In genomic region chr4:109590841-109591357, GRCh38 we compare ENCODE assay signal across 18 cellular contexts. TPM values are rescaled to one million over a fixed set of nuclear protein-coding genes. Genes with fewer than 3 reads are reported as not detected.
DNase-seq lines count a peak whose midpoint lies in the region; ATAC-seq and TF ChIP-seq lines count a peak whose summit lies in the region.
"Had no signal": no experiment of that assay in that cellular context is flagged by ENCODE, and none has a peak within 500 bp of the region (broad histone marks: within the 10 kb centered on the region; RNA-seq: fewer than 3 reads in every experiment).

No MANE protein-coding gene starts in this region.

- H3K9me2 ChIP-seq in SU-DHL-6 (replicated peaks; ENCODE audit: insufficient read depth, low read length), result no peaks in the 10 kb centered on the region

- H3K4me1 Mint-ChIP-seq in stimulated activated naive CD8-positive, alpha-beta T cell treated with anti-CD3 and anti-CD28 coated beads, Interleukin-15, amount 100 ng/mL, for 72 hours, result peaks cover 48% of the 10 kb centered on the region

- dilution Hi-C loops in mammary epithelial cell (cut with HindIII; ENCODE audit: low sequenced_read_pairs), result no loop called here

- no peaks in the 10 kb centered on the region for H3F3A ChIP-seq in SU-DHL-6 (ENCODE audit: insufficient read depth)

- BruUV-seq in mammary epithelial cell (replicated peaks; lab: Mats Ljungman, UMichigan), result no TSS peak

- H3K4me3 ChIP-seq in mammary epithelial cell (replicated peaks in 1 of 3; ENCODE audit: insufficient read depth in 1 of 3, low read depth in 2 of 3, low read length in 3 of 3) (no peak overlapping the region), breast epithelium (no peak overlapping the region), SU-DHL-6 (ENCODE audit: insufficient read depth, low read length, poor library complexity, severe bottlenecking) (no peak overlapping the region), epithelial cell of esophagus (ENCODE audit: low read length) (no peak overlapping the region)
- H3K4me3 ChIP-seq: esophagus muscularis mucosa, GM23248, left ventricle myocardium inferior, thoracic aorta had no signal

- H3K27ac ChIP-seq in mammary epithelial cell (ENCODE audit: insufficient read depth, low read depth, low read length) (no peak overlapping the region), breast epithelium (no peak overlapping the region), SU-DHL-6 (ENCODE audit: low read depth, low read length) (peak overlapping the region; percentile 51)
- H3K27ac ChIP-seq: esophagus muscularis mucosa, GM23248, left ventricle myocardium inferior, thoracic aorta had no signal

- H3K4me2 ChIP-seq in mammary epithelial cell (ENCODE audit: insufficient read depth, low read depth, low read length) (no peak overlapping the region), SU-DHL-6 (ENCODE audit: low read depth, low read length, poor library complexity, severe bottlenecking) (peak overlapping the region; percentile 30)

- CTCF ChIA-PET in mammary epithelial cell (lab: Charles Lee; ENCODE audit: low non-redundant PET), result no interaction called here

- 75% methylated on average over 6 of the region's 6 CpGs for WGBS in mammary epithelial cell (ENCODE audit: low coverage, missing lambda C conversion rate)

- in situ Hi-C loops in mammary epithelial cell (cut with MboI; ENCODE audit: low sequenced_read_pairs in 2 of 2), result no loop called here

- no peak for TF ChIP-seq POLR2A in breast epithelium (IDR thresholded peaks at IDR 0.05)

- TF ChIP-seq CTCF in mammary epithelial cell (conservative IDR thresholded peaks at IDR 0.05 in 1 of 2, IDR thresholded peaks at IDR 0.05 in 1 of 2; ENCODE audit: extremely low read depth in 1 of 2, insufficient read depth in 1 of 2, low read depth in 1 of 2, low read length in 2 of 2) (no peak), breast epithelium (IDR thresholded peaks at IDR 0.05) (no peak), SU-DHL-6 (IDR thresholded peaks at IDR 0.05; ENCODE audit: insufficient read depth, low read length, poor library complexity, severe bottlenecking) (no peak), epithelial cell of esophagus (IDR thresholded peaks at IDR 0.05; ENCODE audit: insufficient read depth, low read depth, low read length, missing control alignments) (no peak)

- no peak for ATAC-seq in stimulated activated naive CD8-positive, alpha-beta T cell treated with anti-CD3 and anti-CD28 coated beads, Interleukin-15, amount 100 ng/mL, for 72 hours
- ATAC-seq in HG03135 (IDR thresholded peaks at IDR 0.05; ENCODE audit: unreplicated experiment) (no peak), GM21619 (IDR thresholded peaks at IDR 0.05; ENCODE audit: unreplicated experiment) (no peak)

- peaks cover 0 to 5% of the 10 kb centered on the region in 2 donors for H3K9me3 Mint-ChIP-seq in stimulated activated naive CD8-positive, alpha-beta T cell treated with anti-CD3 and anti-CD28 coated beads, Interleukin-15, amount 100 ng/mL, for 72 hours

- intact Hi-C loops in mammary epithelial cell (cut with micrococcal nuclease), result no loop called here
- intact Hi-C loops in breast epithelium (cut with DNase I; ENCODE audit: low total_unique reads), result no loop called here

- no peaks in the 10 kb centered on the region for H3K36me3 ChIP-seq in mammary epithelial cell (ENCODE audit: insufficient read depth, low read length)
- H3K36me3 ChIP-seq in breast epithelium, result no peaks in the 10 kb centered on the region
- H3K36me3 ChIP-seq in SU-DHL-6 (ENCODE audit: low read length), result no peaks in the 10 kb centered on the region
- H3K36me3 ChIP-seq: esophagus muscularis mucosa, left ventricle myocardium inferior, thoracic aorta had no signal

- H3K27me3 ChIP-seq in mammary epithelial cell (ENCODE audit: insufficient read depth, low read length), result no peaks in the 10 kb centered on the region
- H3K27me3 ChIP-seq in breast epithelium, result no peaks in the 10 kb centered on the region
- H3K27me3 ChIP-seq in SU-DHL-6 (ENCODE audit: low read length), result no peaks in the 10 kb centered on the region
- H3K27me3 ChIP-seq: esophagus muscularis mucosa had no signal

- H3K4me3 Mint-ChIP-seq in stimulated activated naive CD8-positive, alpha-beta T cell treated with anti-CD3 and anti-CD28 coated beads, Interleukin-15, amount 100 ng/mL, for 72 hours, result peak overlapping the region; percentile 17 to 39

- H3K79me2 ChIP-seq in mammary epithelial cell (ENCODE audit: insufficient read depth, low read length), result no peaks in the 10 kb centered on the region
- H3K79me2 ChIP-seq in SU-DHL-6 (ENCODE audit: insufficient read depth, low read length), result peaks cover 23% of the 10 kb centered on the region

- H3K4me1 ChIP-seq in mammary epithelial cell (ENCODE audit: insufficient read depth, low read length) (no peaks in the 10 kb centered on the region), breast epithelium (no peaks in the 10 kb centered on the region)

- H4K20me1 ChIP-seq in mammary epithelial cell (ENCODE audit: insufficient read depth, low read length), result no peaks in the 10 kb centered on the region
- H4K20me1 ChIP-seq in SU-DHL-6 (ENCODE audit: low read depth, low read length), result no peaks in the 10 kb centered on the region

- DNase-seq in mammary epithelial cell, result peak; percentile 34
- no peak for DNase-seq in breast epithelium (ENCODE audit: low spot score in 2 of 2)
- DNase-seq in epithelial cell of esophagus (ENCODE audit: low read depth), result peak; percentile 17
- DNase-seq in stimulated activated naive CD8-positive, alpha-beta T cell treated with anti-CD3 and anti-CD28 coated beads, Interleukin-15, amount 100 ng/mL, for 72 hours, result no peak
- DNase-seq in NCI-H2227 treated with DMSO at 0.1 percent for 48 hours (lab: John Stamatoyannopoulos, UW), result no peak
- DNase-seq: amniotic stem cell; central memory CD4-positive, alpha-beta T cell; GM23248; left ventricle myocardium inferior; NCI-H1105; NCI-H526 treated with DMSO at 0.1 percent for 48 hours; OCI-M1; SHP77 had no signal

- H3K9me3 ChIP-seq in mammary epithelial cell (replicated peaks; ENCODE audit: insufficient read depth, low read length), result no peaks in the 10 kb centered on the region
- H3K9me3 ChIP-seq in breast epithelium, result peaks cover 0 to 5% of the 10 kb centered on the region in 2 donors
- H3K9me3 ChIP-seq in SU-DHL-6 (ENCODE audit: insufficient read depth, low read length), result no peaks in the 10 kb centered on the region
- H3K9me3 ChIP-seq: thoracic aorta had no signal

- H3K27me3 Mint-ChIP-seq in stimulated activated naive CD8-positive, alpha-beta T cell treated with anti-CD3 and anti-CD28 coated beads, Interleukin-15, amount 100 ng/mL, for 72 hours, result no peaks in the 10 kb centered on the region

- H2AFZ ChIP-seq in mammary epithelial cell (ENCODE audit: low read depth, low read length), result no peak overlapping the region
- H2AFZ ChIP-seq in SU-DHL-6 (ENCODE audit: low read depth, low read length, severe bottlenecking), result no peak overlapping the region
- H2AFZ ChIP-seq: GM23248 had no signal

- H3K27ac Mint-ChIP-seq in stimulated activated naive CD8-positive, alpha-beta T cell treated with anti-CD3 and anti-CD28 coated beads, Interleukin-15, amount 100 ng/mL, for 72 hours, result peak overlapping the region in 1 of 2 donors; percentile 91

- H3K9ac ChIP-seq in mammary epithelial cell (ENCODE audit: insufficient read depth, low read length) (no peak overlapping the region), SU-DHL-6 (ENCODE audit: low read length) (no peak overlapping the region)
- H3K9ac ChIP-seq: GM23248 had no signal

RNA-seq across cellular contexts. Expression of gene MCUB, which starts 30.9 kb away (rescaled TPM):
- total RNA-seq in mammary epithelial cell, result 10 to 100 TPM in 1 of 2 donors, 1 to 10 TPM in 1; 8.3 to 20.3 TPM
- polyA plus RNA-seq in mammary epithelial cell, result 27.6 TPM
- polyA minus RNA-seq in mammary epithelial cell, result 11.5 TPM
- total RNA-seq in breast epithelium, result 10 to 100 TPM; 16.4 to 29.4 (median 26.5) TPM

Comparison
In these comparisons a context has a peak if more than half of its experiments do, and no peak if none do; other contexts are left out.
1. DNase-seq: peak in mammary epithelial cell (single experiment) and epithelial cell of esophagus (single experiment); none in breast epithelium (0 of 2), stimulated activated naive CD8-positive, alpha-beta T cell treated with anti-CD3 and anti-CD28 coated beads, Interleukin-15, amount 100 ng/mL, for 72 hours (0 of 2) and NCI-H2227 treated with DMSO at 0.1 percent for 48 hours (single experiment).